In the genomic region with DNA sequence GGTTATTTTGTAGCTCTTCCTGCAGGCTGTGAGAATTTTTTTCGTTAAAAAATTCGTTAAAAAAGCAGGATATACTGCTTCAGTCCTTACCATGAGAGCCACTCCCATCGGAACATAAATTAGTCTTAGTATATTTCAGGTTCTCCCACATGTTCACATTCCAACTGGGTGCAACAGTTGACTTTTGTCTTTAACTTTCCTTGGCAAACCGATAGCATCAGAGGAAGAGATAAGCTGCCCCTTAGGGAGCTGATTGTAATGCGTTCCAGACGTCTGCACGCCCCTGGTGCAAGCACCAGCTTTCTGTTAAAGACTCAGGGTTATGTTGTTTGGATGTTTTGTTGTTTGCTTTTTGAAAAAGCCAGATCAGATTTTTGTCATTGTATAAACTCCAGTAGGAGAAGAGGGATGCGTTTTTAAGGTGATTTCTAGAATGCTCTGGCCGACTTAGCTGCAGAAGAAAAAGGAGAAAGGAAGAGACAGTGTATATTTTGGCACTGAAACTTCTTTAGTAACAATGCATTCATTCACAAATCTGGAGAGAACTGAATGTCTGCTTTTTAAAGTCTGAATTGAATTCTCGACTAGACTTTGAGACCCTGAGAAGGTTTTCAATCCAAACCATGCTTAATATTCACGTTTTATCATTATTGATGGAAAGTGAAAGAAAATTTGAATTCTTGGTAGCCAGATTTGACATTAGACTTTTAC, we compare ENCODE assay signal across 8 cellular contexts.
DNase-seq lines count a peak whose midpoint lies in the region; ATAC-seq and TF ChIP-seq lines count a peak whose summit lies in the region.

No MANE protein-coding gene starts in this region.

- no TSS peak for BruUV-seq in PC-3 (replicated peaks; lab: Mats Ljungman, UMichigan)

- no peaks in the 10 kb centered on the region for H3K9me2 ChIP-seq in PC-3 (replicated peaks; ENCODE audit: low read length)

- no peaks in the 10 kb centered on the region for H3K27me3 Mint-ChIP-seq in brain

- no peak overlapping the region for H2AFZ ChIP-seq in PC-3 (ENCODE audit: low read length)

- no peak for ATAC-seq in GM19395 (IDR thresholded peaks at IDR 0.05; ENCODE audit: unreplicated experiment)
- ATAC-seq in PC-3, result no peak

- CTCF ChIA-PET in PC-3 (lab: Charles Lee), result no interaction called here

- DNase-seq in HT1080 (ENCODE audit: low read depth) (peak; percentile 43), BE2C (no peak), NCI-H2107 (lab: John Stamatoyannopoulos, UW) (no peak), PC-3 (no peak)

- peak overlapping the region; percentile 12 to 92 (median 75) for H3K27ac Mint-ChIP-seq in brain

- H3K4me1 Mint-ChIP-seq in brain, result peaks cover 67% of the 10 kb centered on the region

- POLR2A ChIA-PET in PC-3 (lab: Charles Lee; ENCODE audit: unreplicated experiment), result interaction anchor here (0.6 kb wide), 1 partner anchor 26 kb away, joined by 3 read pairs; no protein-coding TSS in a partner anchor

- H4K20me1 ChIP-seq in PC-3 (ENCODE audit: low read length), result no peaks in the 10 kb centered on the region

- peaks cover 6% of the 10 kb centered on the region; the same call in 1 of the 2 replicates for H3K36me3 ChIP-seq in iPS-20b (ENCODE audit: insufficient read depth, low read depth, low read length)
- H3K36me3 ChIP-seq in stomach smooth muscle (ENCODE audit: control insufficient read depth in 2 of 2, insufficient read depth in 2 of 2, low read length in 2 of 2), result peaks cover 11 to 18% of the 10 kb centered on the region in 2 donors
- no peaks in the 10 kb centered on the region for H3K36me3 ChIP-seq in BE2C
- H3K36me3 ChIP-seq in PC-3 (ENCODE audit: low read depth, low read length), result peaks cover under 1% of the 10 kb centered on the region; the same call in 1 of the 2 replicates

- no peaks in the 10 kb centered on the region for H3K27me3 ChIP-seq in iPS-20b (ENCODE audit: insufficient read depth, low read length)
- H3K27me3 ChIP-seq in stomach smooth muscle (ENCODE audit: control insufficient read depth in 1 of 2, insufficient read depth in 2 of 2, low read length in 2 of 2), result no peaks in the 10 kb centered on the region
- H3K27me3 ChIP-seq in BE2C, result no peaks in the 10 kb centered on the region
- no peaks in the 10 kb centered on the region for H3K27me3 ChIP-seq in PC-3 (ENCODE audit: low read length)

- TF ChIP-seq CTCF in brain (conservative IDR thresholded peaks at IDR 0.05), result no peak
- no peak for TF ChIP-seq CTCF in BE2C (IDR thresholded peaks at IDR 0.05; ENCODE audit: low read depth, low read length)
- no peak for TF ChIP-seq CTCF in PC-3 (conservative IDR thresholded peaks at IDR 0.05; ENCODE audit: low read depth, low read length)

- H3K27ac ChIP-seq in iPS-20b (ENCODE audit: low read length) (no peak overlapping the region), stomach smooth muscle (ENCODE audit: low read length) (peak overlapping the region; percentile 20), PC-3 (ENCODE audit: low read length) (no peak overlapping the region)

- H3K36me3 Mint-ChIP-seq in brain, result peaks cover 31% of the 10 kb centered on the region

- H3F3A ChIP-seq in PC-3 (ENCODE audit: low read length, unreplicated experiment), result no peaks in the 10 kb centered on the region

- intact Hi-C loops in PC-3 (cut with micrococcal nuclease), result no loop called here

- H3K79me2 ChIP-seq in PC-3 (ENCODE audit: low read length), result peaks cover 19% of the 10 kb centered on the region; the same call in 1 of the 2 replicates

- no peaks in the 10 kb centered on the region for H3K9me3 Mint-ChIP-seq in brain

- H3K4me1 ChIP-seq in iPS-20b (ENCODE audit: insufficient read depth, low read length) (peaks cover 55% of the 10 kb centered on the region), stomach smooth muscle (ENCODE audit: control insufficient read depth, insufficient read depth, low read length) (peaks cover 56% of the 10 kb centered on the region), BE2C (0 out of 2 replicates have a peak, but pooled peaks cover 5% of the 10 kb centered on the region), PC-3 (ENCODE audit: insufficient read depth, low read length) (no peaks in the 10 kb centered on the region)

- no peak overlapping the region for H3K4me2 ChIP-seq in PC-3 (ENCODE audit: low read length)

- H3K9me3 ChIP-seq in iPS-20b (ENCODE audit: insufficient read depth, low read depth, low read length) (no peaks in the 10 kb centered on the region), stomach smooth muscle (ENCODE audit: control insufficient read depth in 2 of 2, low read length in 2 of 2) (no peaks in the 10 kb centered on the region), BE2C (no peaks in the 10 kb centered on the region), PC-3 (ENCODE audit: low read length) (no peaks in the 10 kb centered on the region)

- peak overlapping the region; percentile 45; the same call in 1 of the 2 replicates for H3K9ac ChIP-seq in iPS-20b (ENCODE audit: low read depth, low read length)
- peak overlapping the region in 1 of 2 donors; percentile 34 for H3K9ac ChIP-seq in stomach smooth muscle (ENCODE audit: low read length in 2 of 2)
- no peak overlapping the region for H3K9ac ChIP-seq in PC-3 (ENCODE audit: low read length)

- H3K4me3 ChIP-seq in iPS-20b (ENCODE audit: low read length), result peak overlapping the region; percentile 30; the same call in 1 of the 2 replicates
- H3K4me3 ChIP-seq in stomach smooth muscle (ENCODE audit: low read length in 2 of 2), result peak overlapping the region; percentile 28 to 64
- no peak overlapping the region for H3K4me3 ChIP-seq in BE2C (ENCODE audit: low read depth, low read length)
- H3K4me3 ChIP-seq in PC-3 (ENCODE audit: low read length), result no peak overlapping the region

- peak overlapping the region; percentile 34 to 79 (median 56) for H3K4me3 Mint-ChIP-seq in brain

Comparison
In these comparisons a context has a peak if more than half of its experiments do, and no peak if none do; other contexts are left out.
1. H3K4me3 ChIP-seq: peak in iPS-20b (single experiment) and stomach smooth muscle (2 of 2); none in BE2C (single experiment) and PC-3 (single experiment).